ENCODE assay signal across 8 cellular contexts in the genomic region with DNA sequence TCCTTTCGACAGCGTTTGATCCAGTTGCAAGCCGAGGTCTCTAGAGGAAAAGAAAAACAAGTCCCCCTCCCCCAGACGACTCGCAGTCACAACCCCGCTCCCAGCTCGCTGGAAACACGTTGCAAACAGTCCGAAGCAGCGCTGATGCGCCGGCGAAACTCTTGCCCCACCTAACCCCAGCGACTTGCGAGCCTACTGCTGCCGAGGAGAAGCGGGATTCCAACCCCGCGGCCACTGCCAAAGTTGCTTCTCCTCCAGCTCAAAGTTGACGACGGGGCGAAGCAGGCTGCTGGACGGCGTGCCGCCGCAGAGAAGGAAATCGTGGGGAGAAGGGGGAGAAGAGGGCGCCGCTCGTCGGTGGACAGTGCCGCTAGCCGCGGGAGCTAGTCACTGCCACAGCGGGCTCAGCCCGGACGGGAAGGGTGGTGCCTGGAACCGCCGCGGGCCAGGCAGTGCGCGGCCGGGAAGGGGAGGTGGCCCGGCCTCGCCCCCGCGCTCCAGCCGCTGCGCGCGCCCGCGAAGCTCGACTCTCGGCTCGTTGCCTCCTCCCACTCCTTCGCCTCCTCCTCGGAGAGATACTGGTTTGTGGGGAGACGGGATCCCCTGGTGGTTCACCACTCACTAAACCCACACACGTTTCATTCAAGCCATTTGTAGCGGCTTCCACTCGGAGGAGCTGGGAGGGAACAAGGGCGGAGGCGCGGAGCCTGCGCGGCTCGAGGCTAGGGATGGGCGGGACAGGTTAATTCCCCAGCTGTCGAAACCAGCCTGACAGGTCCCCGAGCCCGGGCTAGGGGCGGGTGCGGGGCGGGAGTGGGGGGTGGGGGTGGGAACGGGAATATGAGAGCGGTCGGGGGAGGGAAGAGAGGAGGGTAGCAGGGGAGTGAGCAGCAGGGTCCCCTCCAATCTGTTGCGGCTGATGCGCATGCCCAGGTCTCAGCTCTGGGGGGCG. TPM values are rescaled to one million over a fixed set of nuclear protein-coding genes. Genes with fewer than 3 reads are reported as not detected.
DNase-seq lines count a peak whose midpoint lies in the region; ATAC-seq and TF ChIP-seq lines count a peak whose summit lies in the region.

A gene with protein sequence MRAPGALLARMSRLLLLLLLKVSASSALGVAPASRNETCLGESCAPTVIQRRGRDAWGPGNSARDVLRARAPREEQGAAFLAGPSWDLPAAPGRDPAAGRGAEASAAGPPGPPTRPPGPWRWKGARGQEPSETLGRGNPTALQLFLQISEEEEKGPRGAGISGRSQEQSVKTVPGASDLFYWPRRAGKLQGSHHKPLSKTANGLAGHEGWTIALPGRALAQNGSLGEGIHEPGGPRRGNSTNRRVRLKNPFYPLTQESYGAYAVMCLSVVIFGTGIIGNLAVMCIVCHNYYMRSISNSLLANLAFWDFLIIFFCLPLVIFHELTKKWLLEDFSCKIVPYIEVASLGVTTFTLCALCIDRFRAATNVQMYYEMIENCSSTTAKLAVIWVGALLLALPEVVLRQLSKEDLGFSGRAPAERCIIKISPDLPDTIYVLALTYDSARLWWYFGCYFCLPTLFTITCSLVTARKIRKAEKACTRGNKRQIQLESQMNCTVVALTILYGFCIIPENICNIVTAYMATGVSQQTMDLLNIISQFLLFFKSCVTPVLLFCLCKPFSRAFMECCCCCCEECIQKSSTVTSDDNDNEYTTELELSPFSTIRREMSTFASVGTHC (minus strand): TSS at position 392 of the 952 bp plus-strand sequence. CDS start 816 bp downstream, outside the sequence.

- H3K27ac ChIP-seq in tibial nerve = no peak within 1 kb of the TSS

- DNase-seq in AG09309 (ENCODE audit: low read depth) (no peak), NCI-H2227 treated with DMSO at 0.1 percent for 48 hours (lab: John Stamatoyannopoulos, UW) (peak; percentile 25), fibroblast of the conjunctiva (ENCODE audit: low read depth) (peak; percentile 17), tibial nerve (ENCODE audit: low spot score in 2 of 2) (no peak)
- DNase-seq in activated T-cell treated with anti-CD3 and anti-CD28 coated beads, Interleukin-2, amount 50 U/mL, for 72 hours = peak; percentile 41 to 44
- no peak for DNase-seq in natural killer cell treated with Interleukin-12 subunit alpha and Interleukin-12 subunit beta and Interleukin-15 and Interleukin-18, amount 100 ng/mL, for 72 hours (ENCODE audit: low spot score)

- H3K9me3 ChIP-seq in tibial nerve = peaks cover 0 to 5% (median 0%) of the 10 kb centered on the region in 4 donors

- H3K36me3 Mint-ChIP-seq in activated T-cell treated with anti-CD3 and anti-CD28 coated beads, Interleukin-2, amount 50 U/mL, for 72 hours (ENCODE audit: insufficient read depth in 2 of 2) = peaks cover 0 to 2% of the 10 kb centered on the region in 2 donors
- H3K36me3 Mint-ChIP-seq in natural killer cell treated with Interleukin-12 subunit alpha and Interleukin-12 subunit beta and Interleukin-15 and Interleukin-18, amount 100 ng/mL, for 72 hours = no peaks in the 10 kb centered on the region

- H3K36me3 ChIP-seq in tibial nerve = no peaks in the 10 kb centered on the region

- WGBS in tibial nerve, 2 donors = 2 to 3% methylated on average over 32 to 55 of the region's 81 CpGs

- peaks cover 18% of the 10 kb centered on the region for H3K4me1 Mint-ChIP-seq in activated T-cell treated with anti-CD3 and anti-CD28 coated beads, Interleukin-2, amount 50 U/mL, for 72 hours (ENCODE audit: low read depth)
- peaks cover 7 to 11% of the 10 kb centered on the region in 2 donors for H3K4me1 Mint-ChIP-seq in natural killer cell treated with Interleukin-12 subunit alpha and Interleukin-12 subunit beta and Interleukin-15 and Interleukin-18, amount 100 ng/mL, for 72 hours (ENCODE audit: low read depth in 2 of 2)

- H3K4me3 ChIP-seq in AG09309 (ENCODE audit: control insufficient read depth, low read depth, low read length) = peak within 1 kb of the TSS; percentile 37
- peak within 1 kb of the TSS; percentile 28 to 52 (median 46) for H3K4me3 ChIP-seq in tibial nerve

- no peak for TF ChIP-seq POLR2A in tibial nerve (IDR thresholded peaks at IDR 0.05)

- peaks cover 0 to 27% (median 9%) of the 10 kb centered on the region in 4 donors for H3K4me1 ChIP-seq in tibial nerve

- H3K9me3 Mint-ChIP-seq in activated T-cell treated with anti-CD3 and anti-CD28 coated beads, Interleukin-2, amount 50 U/mL, for 72 hours = no peaks in the 10 kb centered on the region
- H3K9me3 Mint-ChIP-seq in natural killer cell treated with Interleukin-12 subunit alpha and Interleukin-12 subunit beta and Interleukin-15 and Interleukin-18, amount 100 ng/mL, for 72 hours = no peaks in the 10 kb centered on the region

- peaks cover 61% of the 10 kb centered on the region for H3K27me3 Mint-ChIP-seq in activated T-cell treated with anti-CD3 and anti-CD28 coated beads, Interleukin-2, amount 50 U/mL, for 72 hours (ENCODE audit: low read depth)
- peaks cover 21 to 41% of the 10 kb centered on the region in 2 donors for H3K27me3 Mint-ChIP-seq in natural killer cell treated with Interleukin-12 subunit alpha and Interleukin-12 subunit beta and Interleukin-15 and Interleukin-18, amount 100 ng/mL, for 72 hours

- H3K27me3 ChIP-seq in tibial nerve = peaks cover 0 to 36% of the 10 kb centered on the region in 2 donors

- ATAC-seq in GM18858 (IDR thresholded peaks at IDR 0.05; ENCODE audit: unreplicated experiment) (peak; percentile 71), HG03045 (IDR thresholded peaks at IDR 0.05; ENCODE audit: unreplicated experiment) (peak; percentile 69)
- ATAC-seq in activated T-cell treated with anti-CD3 and anti-CD28 coated beads, Interleukin-2, amount 50 U/mL, for 72 hours (replicated peaks in 1 of 2) = peak; percentile 80 to 86
- peak; percentile 63 to 83 for ATAC-seq in natural killer cell treated with Interleukin-12 subunit alpha and Interleukin-12 subunit beta and Interleukin-15 and Interleukin-18, amount 100 ng/mL, for 72 hours

- H3K4me3 Mint-ChIP-seq in activated T-cell treated with anti-CD3 and anti-CD28 coated beads, Interleukin-2, amount 50 U/mL, for 72 hours = peak within 1 kb of the TSS; percentile 88
- peak within 1 kb of the TSS; percentile 48 for H3K4me3 Mint-ChIP-seq in natural killer cell treated with Interleukin-12 subunit alpha and Interleukin-12 subunit beta and Interleukin-15 and Interleukin-18, amount 100 ng/mL, for 72 hours

- H3K27ac Mint-ChIP-seq in activated T-cell treated with anti-CD3 and anti-CD28 coated beads, Interleukin-2, amount 50 U/mL, for 72 hours = no peak within 1 kb of the TSS
- H3K27ac Mint-ChIP-seq in natural killer cell treated with Interleukin-12 subunit alpha and Interleukin-12 subunit beta and Interleukin-15 and Interleukin-18, amount 100 ng/mL, for 72 hours = no peak within 1 kb of the TSS

- TF ChIP-seq CTCF in AG09309 (IDR thresholded peaks at IDR 0.05; ENCODE audit: control insufficient read depth, insufficient read depth, low read depth, low read length, missing control alignments) (no peak), tibial nerve (IDR thresholded peaks at IDR 0.05) (peak in 1 of 5 experiments; percentile 14)

- TF ChIP-seq EP300 in tibial nerve (IDR thresholded peaks at IDR 0.05) = no peak

RNA-seq across cellular contexts. Expression of the gene that starts here (rescaled TPM):
- total RNA-seq in activated T-cell treated with anti-CD3 and anti-CD28 coated beads, Interleukin-2, amount 50 U/mL, for 72 hours = not detected
- total RNA-seq in natural killer cell treated with Interleukin-12 subunit alpha and Interleukin-12 subunit beta and Interleukin-15 and Interleukin-18, amount 100 ng/mL, for 72 hours = not detected
- total RNA-seq in tibial nerve = under 1 TPM in 2 of 4 donors, not detected in 2; 0.21 to 0.60 TPM

Comparison
In these comparisons a context has a peak if more than half of its experiments do, and no peak if none do; other contexts are left out.
1. Peak in DNase-seq and ATAC-seq in activated T-cell treated with anti-CD3 and anti-CD28 coated beads, Interleukin-2, amount 50 U/mL, for 72 hours; RNA of the gene not detected or under 1 TPM.
2. Peak in ATAC-seq in natural killer cell treated with Interleukin-12 subunit alpha and Interleukin-12 subunit beta and Interleukin-15 and Interleukin-18, amount 100 ng/mL, for 72 hours; RNA of the gene not detected or under 1 TPM.
3. DNase-seq: peak in NCI-H2227 treated with DMSO at 0.1 percent for 48 hours (single experiment) and fibroblast of the conjunctiva (single experiment); none in AG09309 (single experiment), natural killer cell treated with Interleukin-12 subunit alpha and Interleukin-12 subunit beta and Interleukin-15 and Interleukin-18, amount 100 ng/mL, for 72 hours (single experiment) and tibial nerve (0 of 2).
4. Peak in every context shown above with its lines, with median percentiles within 50 percentile points of each other: ATAC-seq.